ENCODE assay signal across 22 cellular contexts in the genomic region with DNA sequence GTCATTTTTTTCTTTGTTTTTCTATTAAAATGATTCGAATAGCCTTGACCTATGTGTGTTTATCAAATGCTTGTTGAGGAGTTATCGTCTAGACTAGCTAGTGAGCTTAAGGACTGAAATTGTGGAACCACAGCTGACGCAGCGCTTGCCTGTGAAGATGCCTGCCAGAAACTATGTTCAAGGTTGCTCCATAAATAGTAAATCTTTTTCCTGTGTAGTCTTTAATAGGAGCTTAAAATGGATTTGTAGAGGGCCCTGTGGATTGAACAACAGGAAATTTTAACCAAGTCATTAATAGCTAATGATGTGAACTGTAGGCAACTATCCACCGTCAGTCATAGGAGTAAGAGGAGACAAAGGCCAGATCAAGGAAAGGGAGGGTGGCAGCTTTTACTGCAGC.
DNase-seq lines count a peak whose midpoint lies in the region; FAIRE-seq and TF ChIP-seq lines count a peak whose summit lies in the region.
"Had no signal": no experiment of that assay in that cellular context is flagged by ENCODE, and none has a peak within 500 bp of the region (broad histone marks: within the 10 kb centered on the region; RNA-seq: fewer than 3 reads in every experiment).

No MANE protein-coding gene starts in this region.

- H3K36me3 ChIP-seq in endothelial cell of umbilical vein (ENCODE audit: control insufficient read depth in 2 of 2, extremely low read depth in 1 of 2, insufficient read depth in 2 of 2, low read length in 2 of 2) (no peaks in the 10 kb centered on the region), testis (ENCODE audit: low read depth, missing control alignments) (no peaks in the 10 kb centered on the region)
- H3K36me3 ChIP-seq: thoracic aorta had no signal

- H3K4me3 ChIP-seq in endothelial cell of umbilical vein (replicated peaks in 1 of 3; ENCODE audit: insufficient read depth in 1 of 3, low read depth in 1 of 3, low read length in 3 of 3) (no peak overlapping the region), testis (no peak overlapping the region)
- H3K4me3 ChIP-seq: thoracic aorta had no signal

- no peak overlapping the region for H3K9ac ChIP-seq in endothelial cell of umbilical vein (replicated peaks; ENCODE audit: extremely low read depth, insufficient read depth, low read length)
- H3K9ac ChIP-seq: KMS-11 had no signal

- H2AFZ ChIP-seq in endothelial cell of umbilical vein (ENCODE audit: low read depth, low read length), result no peak overlapping the region

- DNase-seq in NCI-H526 treated with DMSO at 0.1 percent for 48 hours (lab: John Stamatoyannopoulos, UW) (peak; percentile 87), endothelial cell of umbilical vein (ENCODE audit: low read depth, low spot score) (peak; percentile 25), myocyte (ENCODE audit: low read depth) (peak; percentile 17), testis (peak; percentile 68), anterior cingulate cortex (lab: John Stamatoyannopoulos, UW) (no peak), iPS-NIHi7 (ENCODE audit: extremely low spot score) (no peak)
- no peak for DNase-seq in activated CD4-positive, alpha-beta T cell treated with anti-CD3 and anti-CD28 coated beads, Interleukin-2, amount 50 U/mL, for 1 hour
- DNase-seq: activated CD8-positive, alpha-beta T cell treated with anti-CD3 and anti-CD28 coated beads for 36 hours; activated T-cell treated with anti-CD3 and anti-CD28 coated beads, Interleukin-2, amount 50 U/mL, for 1 hour; AML-193; CD8-positive, alpha-beta memory T cell; DMS53; foreskin keratinocyte; GF-D8; natural killer cell; NCI-H1694; NCI-H2171 treated with DMSO at 0.1 percent for 48 hours; NCI-H69; stimulated activated CD4-positive, alpha-beta T cell treated with anti-CD3 and anti-CD28 coated beads, Interleukin-2, amount 100 ng/mL, for 24 hours had no signal

- WGBS in testis, 2 donors, result 18 to 46% methylated on average over 5 of the region's 5 CpGs

- H3K27me3 ChIP-seq in endothelial cell of umbilical vein (ENCODE audit: control insufficient read depth in 2 of 2, insufficient read depth in 2 of 2, low read length in 2 of 2) (no peaks in the 10 kb centered on the region), testis (no peaks in the 10 kb centered on the region)
- H3K27me3 ChIP-seq: foreskin keratinocyte had no signal

- BruUV-seq in endothelial cell of umbilical vein (replicated peaks; lab: Mats Ljungman, UMichigan), result no TSS peak

- TF ChIP-seq CTCF in endothelial cell of umbilical vein (IDR thresholded peaks at IDR 0.05; ENCODE audit: extremely low read depth in 1 of 2, insufficient read depth in 1 of 2, low read depth in 1 of 2, low read length in 2 of 2) (no peak), testis (IDR thresholded peaks at IDR 0.05) (no peak)

- intact Hi-C loops in endothelial cell of umbilical vein (cut with micrococcal nuclease) (no loop called here), testis (cut with DNase I; ENCODE audit: low total_unique reads) (no loop called here)

- no peaks in the 10 kb centered on the region for H4K20me1 ChIP-seq in endothelial cell of umbilical vein (replicated peaks; ENCODE audit: control insufficient read depth, extremely low read depth, insufficient read depth, low read length)

- dilution Hi-C loops in endothelial cell of umbilical vein (cut with MboI; ENCODE audit: extremely low pct_ligation_motif_present, low sequenced_read_pairs), result no loop called here

- POLR2A ChIA-PET in endothelial cell of umbilical vein (lab: Charles Lee), result no interaction called here

- H3K79me2 ChIP-seq in endothelial cell of umbilical vein (ENCODE audit: control insufficient read depth, insufficient read depth, low read length), result no peaks in the 10 kb centered on the region

- no peak overlapping the region for H3K4me2 ChIP-seq in endothelial cell of umbilical vein (ENCODE audit: insufficient read depth, low read length)
- H3K4me2 ChIP-seq: KMS-11 had no signal

- CTCF ChIA-PET in endothelial cell of umbilical vein (lab: Charles Lee), result no interaction called here

- FAIRE-seq in endothelial cell of umbilical vein (lab: Jason Lieb, UNC), result peak; percentile 48

- H3K4me1 ChIP-seq in endothelial cell of umbilical vein (ENCODE audit: control insufficient read depth, extremely low read depth, insufficient read depth, low read length), result peaks cover 7% of the 10 kb centered on the region
- H3K4me1 ChIP-seq in testis, result peaks cover 10% of the 10 kb centered on the region

- H3K9me3 ChIP-seq in endothelial cell of umbilical vein (replicated peaks; ENCODE audit: control insufficient read depth, insufficient read depth, low read length) (no peaks in the 10 kb centered on the region), testis (no peaks in the 10 kb centered on the region)
- H3K9me3 ChIP-seq: thoracic aorta had no signal

- H3K27ac ChIP-seq in endothelial cell of umbilical vein (ENCODE audit: insufficient read depth, low read depth, low read length) (no peak overlapping the region), testis (peak overlapping the region in 1 of 2 donors; percentile 55)
- H3K27ac ChIP-seq: epithelial cell of prostate, foreskin keratinocyte, KMS-11, thoracic aorta had no signal

- TF ChIP-seq POLR2A in endothelial cell of umbilical vein (IDR thresholded peaks at IDR 0.05; ENCODE audit: low read depth, low read length) (no peak), testis (IDR thresholded peaks at IDR 0.05) (no peak)

- H3K9me1 ChIP-seq in endothelial cell of umbilical vein (replicated peaks; ENCODE audit: control insufficient read depth, extremely low read depth, insufficient read depth, low read length), result no peaks in the 10 kb centered on the region

TF ChIP-seq in endothelial cell of umbilical vein, 7 proteins besides CTCF, POLR2A, EP300 and RAD21:
- TF ChIP-seq GATA2 (IDR thresholded peaks at IDR 0.05; ENCODE audit: insufficient read depth, insufficient read length, low read depth, low read length) (no peak), EZH2 (IDR thresholded peaks at IDR 0.05; ENCODE audit: borderline replicate concordance, low read depth, low read length, severe bottlenecking) (no peak), MYC (IDR thresholded peaks at IDR 0.05; ENCODE audit: low read depth, low read length) (no peak), FOS (IDR thresholded peaks at IDR 0.05; ENCODE audit: borderline replicate concordance, insufficient read depth, low read length) (no peak), POLR2AphosphoS5 (IDR thresholded peaks at IDR 0.05; ENCODE audit: insufficient read depth, low read depth, low read length) (no peak), JUN (IDR thresholded peaks at IDR 0.05; ENCODE audit: borderline replicate concordance, insufficient read depth, insufficient read length, low read depth) (no peak)
- TF ChIP-seq, protein P1, sequence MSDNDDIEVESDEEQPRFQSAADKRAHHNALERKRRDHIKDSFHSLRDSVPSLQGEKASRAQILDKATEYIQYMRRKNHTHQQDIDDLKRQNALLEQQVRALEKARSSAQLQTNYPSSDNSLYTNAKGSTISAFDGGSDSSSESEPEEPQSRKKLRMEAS (IDR thresholded peaks at IDR 0.05; ENCODE audit: insufficient read depth, insufficient read length), result no peak

Comparison
In these comparisons a context has a peak if more than half of its experiments do, and no peak if none do; other contexts are left out.
1. DNase-seq: peak in NCI-H526 treated with DMSO at 0.1 percent for 48 hours (single experiment), endothelial cell of umbilical vein (single experiment), myocyte (single experiment) and testis (single experiment); none in anterior cingulate cortex (0 of 58), activated CD4-positive, alpha-beta T cell treated with anti-CD3 and anti-CD28 coated beads, Interleukin-2, amount 50 U/mL, for 1 hour (single experiment) and iPS-NIHi7 (single experiment).